Comparison of ENCODE assay signal across 2 cellular contexts in the genomic region with DNA sequence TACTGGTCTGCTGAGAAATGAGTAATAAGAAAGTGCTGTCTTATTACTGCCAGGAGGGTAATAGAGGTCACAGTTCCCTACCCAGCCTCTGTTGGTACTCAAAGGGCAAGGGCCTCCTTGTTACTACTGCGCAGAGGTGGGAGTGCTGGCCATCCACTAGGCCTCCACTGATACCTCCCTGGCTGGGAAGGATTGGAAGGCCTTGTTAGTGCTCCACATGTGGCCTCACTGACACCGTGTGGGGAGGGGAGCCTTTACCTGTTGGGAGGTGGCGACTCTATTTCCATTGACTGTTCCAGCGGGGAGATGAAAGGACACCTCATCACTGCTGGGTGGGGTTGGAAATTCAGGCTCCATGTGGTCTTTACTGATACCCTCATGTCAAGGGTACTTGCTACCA.
TF ChIP-seq lines count a peak whose summit lies in the region.

No MANE protein-coding gene starts in this region.

TF ChIP-seq in SK-N-SH, 30 proteins besides CTCF, POLR2A, EP300 and RAD21:
- TF ChIP-seq, protein P1, sequence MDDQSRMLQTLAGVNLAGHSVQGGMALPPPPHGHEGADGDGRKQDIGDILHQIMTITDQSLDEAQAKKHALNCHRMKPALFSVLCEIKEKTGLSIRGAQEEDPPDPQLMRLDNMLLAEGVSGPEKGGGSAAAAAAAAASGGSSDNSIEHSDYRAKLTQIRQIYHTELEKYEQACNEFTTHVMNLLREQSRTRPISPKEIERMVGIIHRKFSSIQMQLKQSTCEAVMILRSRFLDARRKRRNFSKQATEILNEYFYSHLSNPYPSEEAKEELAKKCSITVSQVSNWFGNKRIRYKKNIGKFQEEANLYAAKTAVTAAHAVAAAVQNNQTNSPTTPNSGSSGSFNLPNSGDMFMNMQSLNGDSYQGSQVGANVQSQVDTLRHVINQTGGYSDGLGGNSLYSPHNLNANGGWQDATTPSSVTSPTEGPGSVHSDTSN (IDR thresholded peaks at IDR 0.05) = no peak
- TF ChIP-seq POLR2AphosphoS5 (IDR thresholded peaks at IDR 0.05; ENCODE audit: low read depth, low read length) = no peak
- TF ChIP-seq ELF1 (IDR thresholded peaks at IDR 0.05) = no peak
- no peak for TF ChIP-seq FOXJ3 (CRISPR knock-in tag; IDR thresholded peaks at IDR 0.05)
- no peak for TF ChIP-seq MXI1 (IDR thresholded peaks at IDR 0.05; ENCODE audit: low read depth, low read length)
TF ChIP-seq in SK-N-SH: peak in this region for 0.

TF ChIP-seq in SK-N-SH treated with all-trans-retinoic acid at 6 μM for 48 hours, 23 proteins besides CTCF, POLR2A, EP300 and RAD21 (continued from another document):
- TF ChIP-seq, protein P2, sequence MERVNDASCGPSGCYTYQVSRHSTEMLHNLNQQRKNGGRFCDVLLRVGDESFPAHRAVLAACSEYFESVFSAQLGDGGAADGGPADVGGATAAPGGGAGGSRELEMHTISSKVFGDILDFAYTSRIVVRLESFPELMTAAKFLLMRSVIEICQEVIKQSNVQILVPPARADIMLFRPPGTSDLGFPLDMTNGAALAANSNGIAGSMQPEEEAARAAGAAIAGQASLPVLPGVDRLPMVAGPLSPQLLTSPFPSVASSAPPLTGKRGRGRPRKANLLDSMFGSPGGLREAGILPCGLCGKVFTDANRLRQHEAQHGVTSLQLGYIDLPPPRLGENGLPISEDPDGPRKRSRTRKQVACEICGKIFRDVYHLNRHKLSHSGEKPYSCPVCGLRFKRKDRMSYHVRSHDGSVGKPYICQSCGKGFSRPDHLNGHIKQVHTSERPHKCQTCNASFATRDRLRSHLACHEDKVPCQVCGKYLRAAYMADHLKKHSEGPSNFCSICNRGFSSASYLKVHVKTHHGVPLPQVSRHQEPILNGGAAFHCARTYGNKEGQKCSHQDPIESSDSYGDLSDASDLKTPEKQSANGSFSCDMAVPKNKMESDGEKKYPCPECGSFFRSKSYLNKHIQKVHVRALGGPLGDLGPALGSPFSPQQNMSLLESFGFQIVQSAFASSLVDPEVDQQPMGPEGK (CRISPR knock-in tag; IDR thresholded peaks at IDR 0.05; ENCODE audit: borderline replicate concordance) = no peak
- TF ChIP-seq, protein P3, sequence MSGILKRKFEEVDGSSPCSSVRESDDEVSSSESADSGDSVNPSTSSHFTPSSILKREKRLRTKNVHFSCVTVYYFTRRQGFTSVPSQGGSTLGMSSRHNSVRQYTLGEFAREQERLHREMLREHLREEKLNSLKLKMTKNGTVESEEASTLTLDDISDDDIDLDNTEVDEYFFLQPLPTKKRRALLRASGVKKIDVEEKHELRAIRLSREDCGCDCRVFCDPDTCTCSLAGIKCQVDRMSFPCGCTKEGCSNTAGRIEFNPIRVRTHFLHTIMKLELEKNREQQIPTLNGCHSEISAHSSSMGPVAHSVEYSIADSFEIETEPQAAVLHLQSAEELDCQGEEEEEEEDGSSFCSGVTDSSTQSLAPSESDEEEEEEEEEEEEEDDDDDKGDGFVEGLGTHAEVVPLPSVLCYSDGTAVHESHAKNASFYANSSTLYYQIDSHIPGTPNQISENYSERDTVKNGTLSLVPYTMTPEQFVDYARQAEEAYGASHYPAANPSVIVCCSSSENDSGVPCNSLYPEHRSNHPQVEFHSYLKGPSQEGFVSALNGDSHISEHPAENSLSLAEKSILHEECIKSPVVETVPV (CRISPR knock-in tag; IDR thresholded peaks at IDR 0.05) = no peak
- TF ChIP-seq SNAI2 (CRISPR knock-in tag; IDR thresholded peaks at IDR 0.05) = no peak
- TF ChIP-seq ZFP3 (CRISPR knock-in tag; IDR thresholded peaks at IDR 0.05) = no peak
- no peak for TF ChIP-seq TOX (CRISPR knock-in tag; IDR thresholded peaks at IDR 0.05; ENCODE audit: borderline replicate concordance)
- no peak for TF ChIP-seq OSR1 (CRISPR knock-in tag; IDR thresholded peaks at IDR 0.05)
- TF ChIP-seq, protein P4, sequence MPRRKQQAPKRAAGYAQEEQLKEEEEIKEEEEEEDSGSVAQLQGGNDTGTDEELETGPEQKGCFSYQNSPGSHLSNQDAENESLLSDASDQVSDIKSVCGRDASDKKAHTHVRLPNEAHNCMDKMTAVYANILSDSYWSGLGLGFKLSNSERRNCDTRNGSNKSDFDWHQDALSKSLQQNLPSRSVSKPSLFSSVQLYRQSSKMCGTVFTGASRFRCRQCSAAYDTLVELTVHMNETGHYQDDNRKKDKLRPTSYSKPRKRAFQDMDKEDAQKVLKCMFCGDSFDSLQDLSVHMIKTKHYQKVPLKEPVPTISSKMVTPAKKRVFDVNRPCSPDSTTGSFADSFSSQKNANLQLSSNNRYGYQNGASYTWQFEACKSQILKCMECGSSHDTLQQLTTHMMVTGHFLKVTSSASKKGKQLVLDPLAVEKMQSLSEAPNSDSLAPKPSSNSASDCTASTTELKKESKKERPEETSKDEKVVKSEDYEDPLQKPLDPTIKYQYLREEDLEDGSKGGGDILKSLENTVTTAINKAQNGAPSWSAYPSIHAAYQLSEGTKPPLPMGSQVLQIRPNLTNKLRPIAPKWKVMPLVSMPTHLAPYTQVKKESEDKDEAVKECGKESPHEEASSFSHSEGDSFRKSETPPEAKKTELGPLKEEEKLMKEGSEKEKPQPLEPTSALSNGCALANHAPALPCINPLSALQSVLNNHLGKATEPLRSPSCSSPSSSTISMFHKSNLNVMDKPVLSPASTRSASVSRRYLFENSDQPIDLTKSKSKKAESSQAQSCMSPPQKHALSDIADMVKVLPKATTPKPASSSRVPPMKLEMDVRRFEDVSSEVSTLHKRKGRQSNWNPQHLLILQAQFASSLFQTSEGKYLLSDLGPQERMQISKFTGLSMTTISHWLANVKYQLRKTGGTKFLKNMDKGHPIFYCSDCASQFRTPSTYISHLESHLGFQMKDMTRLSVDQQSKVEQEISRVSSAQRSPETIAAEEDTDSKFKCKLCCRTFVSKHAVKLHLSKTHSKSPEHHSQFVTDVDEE (CRISPR knock-in tag; IDR thresholded peaks at IDR 0.05) = no peak
TF ChIP-seq in SK-N-SH treated with all-trans-retinoic acid at 6 μM for 48 hours: peak in this region for 0.
